In the genomic region with DNA sequence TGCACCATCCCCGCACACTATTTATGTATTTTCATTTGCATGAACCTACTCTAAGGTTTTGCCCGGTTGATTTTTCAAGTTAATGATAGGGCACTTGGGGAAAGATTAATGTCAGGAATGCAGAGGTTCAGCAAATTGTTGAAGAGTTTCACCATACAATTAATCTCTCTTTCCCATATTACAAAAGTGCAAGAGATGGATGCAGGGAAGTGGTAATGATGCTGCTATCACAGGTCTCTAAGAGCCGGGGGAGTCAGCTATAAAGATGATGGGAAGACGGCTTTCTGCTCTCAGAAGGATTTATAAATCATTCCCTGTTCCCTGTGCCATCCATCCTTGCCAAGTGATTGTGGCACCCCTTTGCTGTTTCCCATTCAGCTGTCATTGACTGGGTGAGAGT, we compare ENCODE assay signal across 24 cellular contexts.
"Had no signal": no experiment of that assay in that cellular context is flagged by ENCODE, and none has a peak within 500 bp of the region (broad histone marks: within the 10 kb centered on the region; RNA-seq: fewer than 3 reads in every experiment).

No MANE protein-coding gene starts in this region.

- H3K4me1 Mint-ChIP-seq: endodermal cell had no signal

- H3K27ac ChIP-seq: colonic mucosa, coronary artery, dorsolateral prefrontal cortex, epithelial cell of prostate, esophagus muscularis mucosa, esophagus squamous epithelium, foreskin keratinocyte, gastrocnemius medialis, gastroesophageal sphincter, heart left ventricle, heart right ventricle had no signal

- H3K27ac Mint-ChIP-seq: dendritic cell treated with granulocyte-macrophage colony-stimulating factor and Interleukin-4, amounts not matched to agents 40 ng/mL and 50 ng/mL, for 4 days; effector memory CD8-positive, alpha-beta T cell; endodermal cell had no signal

- H3K36me3 ChIP-seq: colonic mucosa, esophagus muscularis mucosa, esophagus squamous epithelium, gastrocnemius medialis, gastroesophageal sphincter, heart left ventricle, heart right ventricle had no signal

- H3K27me3 ChIP-seq: colonic mucosa, esophagus muscularis mucosa, esophagus squamous epithelium, foreskin keratinocyte, gastrocnemius medialis, gastroesophageal sphincter had no signal

- H3K4me3 Mint-ChIP-seq: dendritic cell treated with granulocyte-macrophage colony-stimulating factor and Interleukin-4, amounts not matched to agents 40 ng/mL and 50 ng/mL, for 4 days; effector memory CD8-positive, alpha-beta T cell; endodermal cell had no signal

- H3K9me3 Mint-ChIP-seq: dendritic cell treated with granulocyte-macrophage colony-stimulating factor and Interleukin-4, amounts not matched to agents 40 ng/mL and 50 ng/mL, for 4 days had no signal

- H3K4me3 ChIP-seq: colonic mucosa, coronary artery, dorsolateral prefrontal cortex, esophagus muscularis mucosa, esophagus squamous epithelium, gastrocnemius medialis, gastroesophageal sphincter, heart left ventricle, heart right ventricle had no signal

- H3K9me3 ChIP-seq: colonic mucosa, esophagus muscularis mucosa, esophagus squamous epithelium, gastrocnemius medialis, gastroesophageal sphincter, heart left ventricle, heart right ventricle had no signal

- DNase-seq: colonic mucosa; cortex of kidney; dermis blood vessel endothelial cell; dorsolateral prefrontal cortex; effector CD4-positive, alpha-beta T cell; effector CD8-positive, alpha-beta T cell; effector memory CD4-positive, alpha-beta T cell; effector memory CD8-positive, alpha-beta T cell; endodermal cell; erythroblast; esophagus squamous epithelium; foreskin fibroblast; foreskin keratinocyte; foreskin melanocyte; gastrocnemius medialis; glutamatergic neuron; head of caudate nucleus; heart left ventricle; heart right ventricle had no signal
